ENCODE assay signal across 8 cellular contexts in the genomic region with DNA sequence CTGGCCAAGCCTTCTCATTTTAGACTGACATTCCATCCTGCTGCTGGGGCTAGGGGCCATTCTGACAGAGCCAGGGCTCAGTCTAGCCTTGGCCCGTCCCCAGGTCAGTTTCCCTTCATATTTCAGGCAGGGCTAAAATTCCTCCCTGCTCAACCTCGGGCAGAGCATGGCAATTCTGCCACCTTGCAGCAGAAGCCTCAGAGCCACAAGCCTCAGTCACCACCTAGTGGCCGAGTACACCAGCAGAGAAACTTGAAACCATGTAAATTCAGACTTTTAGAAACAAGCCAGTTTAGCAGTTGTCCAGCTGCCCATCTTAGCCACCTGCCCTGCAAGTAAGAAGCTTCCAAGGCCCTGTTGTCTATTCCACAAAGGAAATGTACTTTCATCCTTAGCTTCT. TPM values are rescaled to one million over a fixed set of nuclear protein-coding genes. Genes with fewer than 3 reads are reported as not detected.
DNase-seq lines count a peak whose midpoint lies in the region; ATAC-seq and TF ChIP-seq lines count a peak whose summit lies in the region.
"Not testable (repeated sequence)": the region's sequence is repeated elsewhere in the genome, so short reads cannot be mapped to it uniquely, and the experiment has no call there.

No MANE protein-coding gene starts in this region.

- not testable (repeated sequence) for H3K36me3 Mint-ChIP-seq in stimulated activated naive B cell treated with anti-CD40 and anti-IgM and Interleukin-4, amounts not matched to agents 10 μg/mL and 1 μg/mL and 100 μg/mL, for 72 hours

- intact Hi-C loops in left colon (cut with DNase I, micrococcal nuclease), result not testable (repeated sequence)

- DNase-seq in DMS 273 (lab: John Stamatoyannopoulos, UW; ENCODE audit: unreplicated experiment), result peak; percentile 70
- DNase-seq in HAP-1 (ENCODE audit: low spot score in 2 of 2), result peak; percentile 6 to 67
- DNase-seq in NCI-H1092 treated with DMSO at 0.1 percent for 48 hours (lab: John Stamatoyannopoulos, UW), result peak; percentile 15
- peak; percentile 65 for DNase-seq in SK-MEL-5 (ENCODE audit: low read depth, low spot score)
- DNase-seq in astrocyte of the hippocampus (ENCODE audit: low read depth, low spot score), result peak; percentile 69
- DNase-seq in fibroblast of mammary gland (ENCODE audit: low read depth), result peak; percentile 73
- peak in 1 of 2 donors; percentile 64 for DNase-seq in left colon
- not testable (repeated sequence) for DNase-seq in stimulated activated naive B cell treated with anti-CD40 and anti-IgM and Interleukin-4, amounts not matched to agents 10 μg/mL and 1 μg/mL and 100 μg/mL, for 72 hours

- not testable (repeated sequence) for H3K4me3 ChIP-seq in HAP-1; fibroblast of mammary gland (ENCODE audit: control insufficient read depth, low read depth, low read length)

- peak; percentile 70 for ATAC-seq in left colon
- ATAC-seq in stimulated activated naive B cell treated with anti-CD40 and anti-IgM and Interleukin-4, amounts not matched to agents 10 μg/mL and 1 μg/mL and 100 μg/mL, for 72 hours (replicated peaks), result peak; percentile 56 to 71

- not testable (repeated sequence) for H3K36me3 ChIP-seq in HAP-1 (replicated peaks)

- not testable (repeated sequence) for H3K4me3 Mint-ChIP-seq in stimulated activated naive B cell treated with anti-CD40 and anti-IgM and Interleukin-4, amounts not matched to agents 10 μg/mL and 1 μg/mL and 100 μg/mL, for 72 hours

- H3K9me3 ChIP-seq in HAP-1, result not testable (repeated sequence)

- not testable (repeated sequence) for H3K27me3 Mint-ChIP-seq in stimulated activated naive B cell treated with anti-CD40 and anti-IgM and Interleukin-4, amounts not matched to agents 10 μg/mL and 1 μg/mL and 100 μg/mL, for 72 hours

- H3K27ac Mint-ChIP-seq in stimulated activated naive B cell treated with anti-CD40 and anti-IgM and Interleukin-4, amounts not matched to agents 10 μg/mL and 1 μg/mL and 100 μg/mL, for 72 hours, result not testable (repeated sequence)

- in situ Hi-C loops in HAP-1 (cut with MboI; ENCODE audit: low sequenced_read_pairs); SK-MEL-5 (cut with HindIII; ENCODE audit: low pct_unique_long_range_greater_than_20kb, low sequenced_read_pairs): not testable (repeated sequence)

- H3K27me3 ChIP-seq in HAP-1 (ENCODE audit: low read depth), result not testable (repeated sequence)

- not testable (repeated sequence) for H3K4me1 ChIP-seq in HAP-1

- H3K4me1 Mint-ChIP-seq in stimulated activated naive B cell treated with anti-CD40 and anti-IgM and Interleukin-4, amounts not matched to agents 10 μg/mL and 1 μg/mL and 100 μg/mL, for 72 hours, result not testable (repeated sequence)

- TF ChIP-seq CTCF in fibroblast of mammary gland (conservative IDR thresholded peaks at IDR 0.05; ENCODE audit: control insufficient read depth, insufficient read depth, low read depth, low read length), result peak; percentile 37

- H3K9me3 Mint-ChIP-seq in stimulated activated naive B cell treated with anti-CD40 and anti-IgM and Interleukin-4, amounts not matched to agents 10 μg/mL and 1 μg/mL and 100 μg/mL, for 72 hours, result not testable (repeated sequence)

RNA-seq across cellular contexts. Expression of gene POMZP3, which starts 13.3 kb away (rescaled TPM):
- 4.5 and 8.2 TPM in 2 replicates for total RNA-seq in SK-MEL-5 (2014; rRNA removed; shearing (Covaris generic))
- 26.2 and 27.1 TPM in 2 replicates for polyA plus RNA-seq in SK-MEL-5 (2015; cell fraction: cytosol; rRNA removed)
- polyA plus RNA-seq in SK-MEL-5 (2015; cell fraction: nucleus; rRNA removed), result 9.6 and 14.5 TPM in 2 replicates
- 1 to 10 TPM; 5.8 to 6.4 TPM for total RNA-seq in left colon
